Comparison of ENCODE assay signal across 15 cellular contexts in the genomic region with DNA sequence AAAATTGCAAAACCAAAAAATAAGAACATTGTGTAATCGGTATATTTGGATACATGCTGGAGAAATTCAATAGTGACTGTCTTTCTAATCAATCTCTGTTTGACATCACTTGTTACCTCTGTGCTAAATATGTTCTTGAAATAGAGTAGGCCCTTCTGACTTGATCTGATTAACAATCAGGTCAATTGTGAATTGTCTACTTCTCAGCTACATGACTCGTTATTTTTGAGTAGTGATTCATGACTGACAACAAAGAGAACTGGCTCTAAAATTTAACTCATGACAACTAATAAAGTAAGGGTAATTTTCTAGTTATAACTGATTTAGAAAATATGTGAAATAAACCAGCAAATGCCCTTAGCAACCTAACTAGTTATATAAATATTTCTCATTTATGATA.
DNase-seq lines count a peak whose midpoint lies in the region; ATAC-seq and TF ChIP-seq lines count a peak whose summit lies in the region.
"Had no signal": no experiment of that assay in that cellular context is flagged by ENCODE, and none has a peak within 500 bp of the region (broad histone marks: within the 10 kb centered on the region; RNA-seq: fewer than 3 reads in every experiment).

No MANE protein-coding gene starts in this region.

- H3K9me2 ChIP-seq in neural cell (ENCODE audit: insufficient read depth, low read length): no peaks in the 10 kb centered on the region

- CTCF ChIA-PET in mammary epithelial cell (lab: Charles Lee; ENCODE audit: low non-redundant PET): no interaction called here
- CTCF ChIA-PET in MCF 10A (lab: Yijun Ruan, JAX): no interaction called here

- intact Hi-C loops in mammary epithelial cell (cut with micrococcal nuclease) (no loop called here), MCF 10A (cut with micrococcal nuclease) (no loop called here), left cardiac atrium (cut with DNase I) (no loop called here)

- H2AFZ ChIP-seq in mammary epithelial cell (ENCODE audit: low read depth, low read length) (peak overlapping the region; percentile 46), neural cell (ENCODE audit: low read depth, low read length) (no peak overlapping the region)

- H4K20me1 ChIP-seq in mammary epithelial cell (ENCODE audit: insufficient read depth, low read length) (no peaks in the 10 kb centered on the region), neural cell (ENCODE audit: insufficient read depth) (no peaks in the 10 kb centered on the region)
- H4K20me1 ChIP-seq: BLaER1 treated with 17β-estradiol and CSF1 and Interleukin-3, amounts not matched to agents 10 nM and 100 nM had no signal

- H3F3A ChIP-seq in neural cell (ENCODE audit: insufficient read depth, low read length, poor library complexity, severe bottlenecking): peaks cover 4% of the 10 kb centered on the region

- no TSS peak for BruUV-seq in mammary epithelial cell (replicated peaks; lab: Mats Ljungman, UMichigan)
- BruUV-seq in MCF 10A (replicated peaks; lab: Mats Ljungman, UMichigan): no TSS peak

- H3K27me3 Mint-ChIP-seq in MCF 10A (ENCODE audit: insufficient read depth, unreplicated experiment): no peaks in the 10 kb centered on the region
- H3K27me3 Mint-ChIP-seq: CD4-positive, CD25-positive, alpha-beta regulatory T cell had no signal

- TF ChIP-seq CTCF in mammary epithelial cell (conservative IDR thresholded peaks at IDR 0.05 in 1 of 2, IDR thresholded peaks at IDR 0.05 in 1 of 2; ENCODE audit: extremely low read depth in 1 of 2, insufficient read depth in 1 of 2, low read depth in 1 of 2, low read length in 2 of 2): no peak
- TF ChIP-seq CTCF in MCF 10A (IDR thresholded peaks at IDR 0.05; ENCODE audit: unreplicated experiment): no peak
- TF ChIP-seq CTCF in epithelial cell of esophagus (IDR thresholded peaks at IDR 0.05; ENCODE audit: insufficient read depth, low read depth, low read length, missing control alignments): no peak
- TF ChIP-seq CTCF in neural cell (IDR thresholded peaks at IDR 0.05; ENCODE audit: poor library complexity, severe bottlenecking): no peak

- H3K36me3 Mint-ChIP-seq in MCF 10A (ENCODE audit: insufficient read depth, unreplicated experiment): no peaks in the 10 kb centered on the region
- H3K36me3 Mint-ChIP-seq: CD4-positive, CD25-positive, alpha-beta regulatory T cell had no signal

- peaks cover 6% of the 10 kb centered on the region for H3K9me3 Mint-ChIP-seq in MCF 10A (ENCODE audit: unreplicated experiment)
- H3K9me3 Mint-ChIP-seq: H9 had no signal

- no peak overlapping the region for H3K4me3 Mint-ChIP-seq in MCF 10A (ENCODE audit: unreplicated experiment)
- H3K4me3 Mint-ChIP-seq: CD4-positive, CD25-positive, alpha-beta regulatory T cell; H9 had no signal

- POLR2A ChIA-PET in MCF 10A (lab: Yijun Ruan, JAX): no interaction called here

- no peak for TF ChIP-seq EP300 in neural cell (conservative IDR thresholded peaks at IDR 0.05; ENCODE audit: poor library complexity, severe bottlenecking)

- H3K27ac ChIP-seq in mammary epithelial cell (ENCODE audit: insufficient read depth, low read depth, low read length) (peak overlapping the region; percentile 11), neural cell (ENCODE audit: low read length) (peak overlapping the region; percentile 42)
- H3K27ac ChIP-seq: BLaER1 treated with 17β-estradiol and CSF1 and Interleukin-3, amounts not matched to agents 10 nM and 100 nM had no signal

- WGBS in mammary epithelial cell (ENCODE audit: low coverage, missing lambda C conversion rate): 49% methylated on average over 2 of the region's 2 CpGs

- TF ChIP-seq RAD21 in neural cell (conservative IDR thresholded peaks at IDR 0.05): no peak

- H3K79me2 ChIP-seq in mammary epithelial cell (ENCODE audit: insufficient read depth, low read length) (no peaks in the 10 kb centered on the region), neural cell (replicated peaks; ENCODE audit: insufficient read depth, low read length) (no peaks in the 10 kb centered on the region)

- H3K4me1 ChIP-seq in mammary epithelial cell (ENCODE audit: insufficient read depth, low read length): peaks cover 3% of the 10 kb centered on the region
- H3K4me1 ChIP-seq: BLaER1 treated with 17β-estradiol and CSF1 and Interleukin-3, amounts not matched to agents 10 nM and 100 nM had no signal

- H3K27me3 ChIP-seq in mammary epithelial cell (ENCODE audit: insufficient read depth, low read length) (no peaks in the 10 kb centered on the region), neural cell (ENCODE audit: insufficient read depth, low read depth, low read length) (no peaks in the 10 kb centered on the region)
- H3K27me3 ChIP-seq: BLaER1 treated with 17β-estradiol and CSF1 and Interleukin-3, amounts not matched to agents 10 nM and 100 nM had no signal

- H3K9ac ChIP-seq in mammary epithelial cell (ENCODE audit: insufficient read depth, low read length) (no peak overlapping the region), neural cell (ENCODE audit: low read length) (no peak overlapping the region)
- H3K9ac ChIP-seq: BLaER1 treated with 17β-estradiol and CSF1 and Interleukin-3, amounts not matched to agents 10 nM and 100 nM had no signal

- peaks cover 10% of the 10 kb centered on the region for H3K4me1 Mint-ChIP-seq in MCF 10A (ENCODE audit: insufficient read depth, unreplicated experiment)
- H3K4me1 Mint-ChIP-seq: CD4-positive, CD25-positive, alpha-beta regulatory T cell; H9 had no signal

- H3K4me2 ChIP-seq in mammary epithelial cell (ENCODE audit: insufficient read depth, low read depth, low read length) (no peak overlapping the region), neural cell (ENCODE audit: low read length) (no peak overlapping the region)
- H3K4me2 ChIP-seq: BLaER1 treated with 17β-estradiol and CSF1 and Interleukin-3, amounts not matched to agents 10 nM and 100 nM had no signal

- no peaks in the 10 kb centered on the region for H3K9me3 ChIP-seq in mammary epithelial cell (replicated peaks; ENCODE audit: insufficient read depth, low read length)
- H3K9me3 ChIP-seq in neural cell (ENCODE audit: low read length): no peaks in the 10 kb centered on the region

- no peak overlapping the region for H3K4me3 ChIP-seq in mammary epithelial cell (replicated peaks in 1 of 3; ENCODE audit: insufficient read depth in 1 of 3, low read depth in 2 of 3, low read length in 3 of 3)
- no peak overlapping the region for H3K4me3 ChIP-seq in epithelial cell of esophagus (ENCODE audit: low read length)
- no peak overlapping the region for H3K4me3 ChIP-seq in neural cell (ENCODE audit: low read length)
- H3K4me3 ChIP-seq: BLaER1 treated with 17β-estradiol and CSF1 and Interleukin-3, amounts not matched to agents 10 nM and 100 nM; GM12878 had no signal

- no peak overlapping the region for H3K27ac Mint-ChIP-seq in MCF 10A (ENCODE audit: low read depth, unreplicated experiment)
- H3K27ac Mint-ChIP-seq: CD4-positive, CD25-positive, alpha-beta regulatory T cell had no signal

- DNase-seq in mammary epithelial cell: peak; percentile 75
- no peak for DNase-seq in MCF 10A (ENCODE audit: unreplicated experiment)
- peak; percentile 24 for DNase-seq in epithelial cell of esophagus (ENCODE audit: low read depth)
- DNase-seq in left cardiac atrium: no peak
- DNase-seq: 8988T; Calu3; CD4-positive, CD25-positive, alpha-beta regulatory T cell; DMS79; GOT3; H9 had no signal

- H3K36me3 ChIP-seq in mammary epithelial cell (ENCODE audit: insufficient read depth, low read length) (no peaks in the 10 kb centered on the region), neural cell (ENCODE audit: insufficient read depth, low read length) (no peaks in the 10 kb centered on the region)
- H3K36me3 ChIP-seq: BLaER1 treated with 17β-estradiol and CSF1 and Interleukin-3, amounts not matched to agents 10 nM and 100 nM had no signal

- dilution Hi-C loops in mammary epithelial cell (cut with HindIII; ENCODE audit: low sequenced_read_pairs): no loop called here

- ATAC-seq in left cardiac atrium: no peak
- no peak for ATAC-seq in HG02623 (IDR thresholded peaks at IDR 0.05; ENCODE audit: unreplicated experiment)
- no peak for ATAC-seq in SK-N-SH treated with all-trans-retinoic acid at 6 μM for 48 hours
- ATAC-seq: GM12878 had no signal

- in situ Hi-C loops in mammary epithelial cell (cut with MboI; ENCODE audit: low sequenced_read_pairs in 2 of 2): no loop called here

TF ChIP-seq in neural cell, 6 proteins besides CTCF, POLR2A, EP300 and RAD21:
- TF ChIP-seq POLR2AphosphoS5 (IDR thresholded peaks at IDR 0.05) (no peak), TAF1 (IDR thresholded peaks at IDR 0.05; ENCODE audit: low read depth) (no peak)

TF ChIP-seq in SK-N-SH treated with all-trans-retinoic acid at 6 μM for 48 hours, 23 proteins besides CTCF, POLR2A, EP300 and RAD21 (continues in another document):
- TF ChIP-seq, protein P1, sequence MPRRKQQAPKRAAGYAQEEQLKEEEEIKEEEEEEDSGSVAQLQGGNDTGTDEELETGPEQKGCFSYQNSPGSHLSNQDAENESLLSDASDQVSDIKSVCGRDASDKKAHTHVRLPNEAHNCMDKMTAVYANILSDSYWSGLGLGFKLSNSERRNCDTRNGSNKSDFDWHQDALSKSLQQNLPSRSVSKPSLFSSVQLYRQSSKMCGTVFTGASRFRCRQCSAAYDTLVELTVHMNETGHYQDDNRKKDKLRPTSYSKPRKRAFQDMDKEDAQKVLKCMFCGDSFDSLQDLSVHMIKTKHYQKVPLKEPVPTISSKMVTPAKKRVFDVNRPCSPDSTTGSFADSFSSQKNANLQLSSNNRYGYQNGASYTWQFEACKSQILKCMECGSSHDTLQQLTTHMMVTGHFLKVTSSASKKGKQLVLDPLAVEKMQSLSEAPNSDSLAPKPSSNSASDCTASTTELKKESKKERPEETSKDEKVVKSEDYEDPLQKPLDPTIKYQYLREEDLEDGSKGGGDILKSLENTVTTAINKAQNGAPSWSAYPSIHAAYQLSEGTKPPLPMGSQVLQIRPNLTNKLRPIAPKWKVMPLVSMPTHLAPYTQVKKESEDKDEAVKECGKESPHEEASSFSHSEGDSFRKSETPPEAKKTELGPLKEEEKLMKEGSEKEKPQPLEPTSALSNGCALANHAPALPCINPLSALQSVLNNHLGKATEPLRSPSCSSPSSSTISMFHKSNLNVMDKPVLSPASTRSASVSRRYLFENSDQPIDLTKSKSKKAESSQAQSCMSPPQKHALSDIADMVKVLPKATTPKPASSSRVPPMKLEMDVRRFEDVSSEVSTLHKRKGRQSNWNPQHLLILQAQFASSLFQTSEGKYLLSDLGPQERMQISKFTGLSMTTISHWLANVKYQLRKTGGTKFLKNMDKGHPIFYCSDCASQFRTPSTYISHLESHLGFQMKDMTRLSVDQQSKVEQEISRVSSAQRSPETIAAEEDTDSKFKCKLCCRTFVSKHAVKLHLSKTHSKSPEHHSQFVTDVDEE (CRISPR knock-in tag; IDR thresholded peaks at IDR 0.05): no peak
- TF ChIP-seq SNAI2 (CRISPR knock-in tag; IDR thresholded peaks at IDR 0.05) (no peak), ZFP3 (CRISPR knock-in tag; IDR thresholded peaks at IDR 0.05) (no peak), PPARA (CRISPR knock-in tag; IDR thresholded peaks at IDR 0.05; ENCODE audit: borderline replicate concordance) (no peak), TOX (CRISPR knock-in tag; IDR thresholded peaks at IDR 0.05; ENCODE audit: borderline replicate concordance) (no peak), ZC3H10 (CRISPR knock-in tag; IDR thresholded peaks at IDR 0.05) (no peak), ZFP30 (CRISPR knock-in tag; IDR thresholded peaks at IDR 0.05) (no peak), ZNF8 (CRISPR knock-in tag; IDR thresholded peaks at IDR 0.05) (no peak), CSDC2 (CRISPR knock-in tag; IDR thresholded peaks at IDR 0.05) (no peak), RARB (CRISPR knock-in tag; IDR thresholded peaks at IDR 0.05) (no peak)

Comparison
In these comparisons a context has a peak if more than half of its experiments do, and no peak if none do; other contexts are left out.
1. DNase-seq: peak in mammary epithelial cell (single experiment) and epithelial cell of esophagus (single experiment); none in MCF 10A (single experiment) and left cardiac atrium (single experiment).